Comparison of ENCODE assay signal across 18 cellular contexts in the genomic region with DNA sequence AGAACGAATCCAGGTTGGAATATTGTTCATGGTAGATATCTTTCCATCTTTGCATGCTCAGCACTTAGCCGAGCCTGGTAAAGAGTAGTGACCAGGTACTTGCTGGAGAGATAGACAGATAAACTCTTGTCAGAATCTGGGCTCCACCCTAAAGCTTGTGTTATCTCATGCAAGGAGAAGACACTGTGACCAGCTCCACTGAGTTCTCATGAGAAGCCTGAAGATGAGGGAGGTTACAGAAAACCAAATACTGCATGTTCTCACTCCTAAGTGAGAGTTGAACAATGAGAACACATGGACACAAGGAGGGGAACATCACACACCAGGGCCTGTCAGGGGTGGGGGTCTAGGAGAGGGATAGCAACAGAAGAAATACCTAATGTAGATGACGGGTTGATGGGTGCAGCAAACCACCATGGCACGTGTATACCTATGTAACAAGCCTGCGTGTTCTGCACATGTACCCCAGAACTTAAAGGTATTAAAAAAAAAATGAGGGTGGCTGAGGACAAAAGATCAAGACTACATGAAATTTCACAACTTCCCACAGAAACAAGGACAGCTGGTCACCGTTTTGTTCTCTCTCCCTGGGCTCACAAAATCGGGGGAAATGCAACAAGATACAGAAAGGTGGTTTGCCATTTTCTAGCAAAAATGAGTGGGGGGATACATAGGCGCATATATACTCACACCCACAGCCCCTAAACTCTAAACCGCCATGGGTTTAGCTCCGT. TPM values are rescaled to one million over a fixed set of nuclear protein-coding genes. Genes with fewer than 3 reads are reported as not detected.
DNase-seq lines count a peak whose midpoint lies in the region; ATAC-seq, FAIRE-seq and TF ChIP-seq lines count a peak whose summit lies in the region.
"Had no signal": no experiment of that assay in that cellular context is flagged by ENCODE, and none has a peak within 500 bp of the region (broad histone marks: within the 10 kb centered on the region; RNA-seq: fewer than 3 reads in every experiment).

No MANE protein-coding gene starts in this region.

- FAIRE-seq in HepG2 (lab: Jason Lieb, UNC): peak; percentile 28
- no peak for FAIRE-seq in small intestine (lab: Jason Lieb, UNC)

- no peak for TF ChIP-seq POLR2A in HepG2 (IDR thresholded peaks at IDR 0.05; ENCODE audit: insufficient read depth in 1 of 2, low read depth in 2 of 2, low read length in 2 of 2)

- H3K9me2 ChIP-seq in GM23248 (ENCODE audit: insufficient read depth): no peaks in the 10 kb centered on the region

- H3K4me1 ChIP-seq in GM23248 (ENCODE audit: insufficient read depth) (peaks cover 13% of the 10 kb centered on the region), HepG2 (ENCODE audit: insufficient read depth, low read length) (peaks cover 88% of the 10 kb centered on the region), small intestine (ENCODE audit: control insufficient read depth in 2 of 2, insufficient read depth in 1 of 2, low read depth in 1 of 2, low read length in 1 of 2) (peaks cover 0 to 14% of the 10 kb centered on the region in 2 donors)

- H4K20me1 ChIP-seq in GM23248 (ENCODE audit: insufficient read depth): no peaks in the 10 kb centered on the region; the same call in 1 of the 2 replicates
- no peaks in the 10 kb centered on the region for H4K20me1 ChIP-seq in HepG2 (ENCODE audit: insufficient read depth, low read length)

- H3K9me3 ChIP-seq in GM23248 (ENCODE audit: low read depth) (no peaks in the 10 kb centered on the region), HepG2 (ENCODE audit: low read length) (no peaks in the 10 kb centered on the region), small intestine (ENCODE audit: control insufficient read depth, low read depth) (no peaks in the 10 kb centered on the region)
- H3K9me3 ChIP-seq: esophagus squamous epithelium, tibial artery had no signal

- H3F3A ChIP-seq in GM23248 (ENCODE audit: insufficient read depth): no peaks in the 10 kb centered on the region

- in situ Hi-C loops in GM23248 (cut with MboI): no loop called here
- in situ Hi-C loops in HepG2 (cut with HindIII; ENCODE audit: extremely low pct_ligation_motif_present, low pct_unique_long_range_greater_than_20kb): loop anchor here (5.0 kb wide), 1 partner anchor 63 kb away; no protein-coding TSS in a partner anchor

- H3K27me3 Mint-ChIP-seq in activated naive CD8-positive, alpha-beta T cell treated with anti-CD3 and anti-CD28 coated beads, Interleukin-2, amount 50 U/mL, for 24 hours: peaks cover 8% of the 10 kb centered on the region

- H3K36me3 ChIP-seq in GM23248 (ENCODE audit: low read depth) (no peaks in the 10 kb centered on the region), HepG2 (replicated peaks in 1 of 2; ENCODE audit: control insufficient read depth in 1 of 2, insufficient read depth in 2 of 2, low read length in 2 of 2) (no peaks in the 10 kb centered on the region), small intestine (ENCODE audit: control insufficient read depth in 2 of 2, insufficient read depth in 2 of 2, low read length in 2 of 2) (no peaks in the 10 kb centered on the region)
- H3K36me3 ChIP-seq: esophagus squamous epithelium, tibial artery had no signal

- POLR2A ChIA-PET in HepG2 (lab: Yijun Ruan, JAX): interaction anchor here (1.0 to 2.6 kb wide), 5 partner anchors 8 to 63 kb away, joined by 4 to 12 read pairs (median 6); partner anchors contain the start of gene DLG5

- 79 to 82% methylated on average over 10 of the region's 10 CpGs for WGBS in GM23248 (ENCODE audit: low coverage in 1 of 2, low lambda C conversion rate in 2 of 2, missing lambda C conversion rate in 2 of 2), 2 experiments
- WGBS in HepG2 (ENCODE audit: low lambda C conversion rate): 37% methylated on average over 10 of the region's 10 CpGs
- WGBS in small intestine, 3 donors: 33 to 55% (median 41%) methylated on average over 10 of the region's 10 CpGs

- H3K27ac ChIP-seq in GM23248 (peak overlapping the region; percentile 24; the same call in 1 of the 2 replicates), VCaP (peak overlapping the region; percentile 7; the same call in 1 of the 2 replicates), HepG2 (ENCODE audit: extremely low read length, insufficient read depth, low read length) (peak overlapping the region; percentile 86), small intestine (ENCODE audit: low read depth in 1 of 2, low read length in 1 of 2) (peak overlapping the region; percentile 47 to 57)
- H3K27ac ChIP-seq: tibial artery had no signal

- H3K4me3 Mint-ChIP-seq in activated naive CD8-positive, alpha-beta T cell treated with anti-CD3 and anti-CD28 coated beads, Interleukin-2, amount 50 U/mL, for 24 hours: no peak overlapping the region
- H3K4me3 Mint-ChIP-seq: activated CD8-positive, alpha-beta T cell treated with anti-CD3 and anti-CD28 coated beads, Interleukin-2, amount 10 ng/mL, durations not matched to agents 7 days and 5 days; naive thymus-derived CD4-positive, alpha-beta T cell had no signal

- no peak for TF ChIP-seq RAD21 in HepG2 (CRISPR knock-in tag; IDR thresholded peaks at IDR 0.05)

- TF ChIP-seq EP300 in HepG2 (IDR thresholded peaks at IDR 0.05; ENCODE audit: low read depth in 2 of 2, low read length in 2 of 2): no peak
- TF ChIP-seq EP300 in HepG2 (CRISPR knock-in tag; IDR thresholded peaks at IDR 0.05; ENCODE audit: borderline replicate concordance): no peak

- H3K36me3 Mint-ChIP-seq in activated naive CD8-positive, alpha-beta T cell treated with anti-CD3 and anti-CD28 coated beads, Interleukin-2, amount 50 U/mL, for 24 hours (ENCODE audit: low read depth): no peaks in the 10 kb centered on the region
- H3K36me3 Mint-ChIP-seq: naive thymus-derived CD4-positive, alpha-beta T cell had no signal

- H3K9me3 Mint-ChIP-seq in activated naive CD8-positive, alpha-beta T cell treated with anti-CD3 and anti-CD28 coated beads, Interleukin-2, amount 50 U/mL, for 24 hours: no peaks in the 10 kb centered on the region
- H3K9me3 Mint-ChIP-seq: naive thymus-derived CD4-positive, alpha-beta T cell had no signal

- TSS peak; percentile 44 for BruUV-seq in HepG2 (replicated peaks; lab: Mats Ljungman, UMichigan)

- peak overlapping the region; percentile 13 for H3K4me2 ChIP-seq in GM23248 (ENCODE audit: unreplicated experiment)
- H3K4me2 ChIP-seq in HepG2 (ENCODE audit: low read depth, low read length): peak overlapping the region; percentile 79

- H3K27me3 ChIP-seq in GM23248 (replicated peaks; ENCODE audit: insufficient read depth) (no peaks in the 10 kb centered on the region), HepG2 (ENCODE audit: control insufficient read depth in 1 of 2, insufficient read depth in 2 of 2, low read length in 2 of 2) (no peaks in the 10 kb centered on the region), small intestine (ENCODE audit: control insufficient read depth in 2 of 2, insufficient read depth in 2 of 2, low read length in 2 of 2) (no peaks in the 10 kb centered on the region)
- H3K27me3 ChIP-seq: esophagus squamous epithelium, tibial artery had no signal

- H3K4me3 ChIP-seq in GM23248 (no peak overlapping the region), HepG2 (replicated peaks in 1 of 3; ENCODE audit: insufficient read depth in 1 of 3, low read depth in 2 of 3, low read length in 3 of 3) (peak overlapping the region in 1 of 3 experiments; percentile 50; a peak in 1 of 6 replicates), small intestine (ENCODE audit: low read depth in 1 of 2, low read length in 2 of 2) (no peak overlapping the region)
- H3K4me3 ChIP-seq: coronary artery, esophagus squamous epithelium, tibial artery had no signal

- CTCF ChIA-PET in HepG2 (lab: Yijun Ruan, JAX; ENCODE audit: low intra/inter-chr PET ratio, low total read pairs): no interaction called here

- DNase-seq in GM23248 (peak; percentile 32), HepG2 (ENCODE audit: low spot score) (no peak), small intestine (peak; percentile 30)
- no peak for DNase-seq in activated naive CD8-positive, alpha-beta T cell treated with anti-CD3 and anti-CD28 coated beads, Interleukin-2, amount 50 U/mL, for 24 hours
- DNase-seq: activated CD8-positive, alpha-beta T cell treated with anti-CD3 and anti-CD28 coated beads, Interleukin-2, amount 10 ng/mL, durations not matched to agents 7 days and 5 days; DMS79 treated with DMSO at 0.1 percent for 48 hours; esophagus squamous epithelium; kidney glomerular epithelial cell; naive thymus-derived CD4-positive, alpha-beta T cell; NCI-H1417; NCI-H226; stimulated activated CD4-positive, alpha-beta T cell treated with anti-CD3 and anti-CD28 coated beads, Interleukin-1b, Interleukin-23, amount 100 ng/mL, for 48 hours had no signal

- intact Hi-C loops in HepG2 (cut with micrococcal nuclease; ENCODE audit: unreplicated experiment): loop anchor here (1.0 to 5.0 kb wide), 4 partner anchors 60 to 120 kb away; partner anchors contain the start of gene POLR3A

- no peak for TF ChIP-seq CTCF in VCaP (conservative IDR thresholded peaks at IDR 0.05)
- no peak for TF ChIP-seq CTCF in HepG2 (CRISPR knock-in tag; IDR thresholded peaks at IDR 0.05)

- H3K27ac Mint-ChIP-seq in activated naive CD8-positive, alpha-beta T cell treated with anti-CD3 and anti-CD28 coated beads, Interleukin-2, amount 50 U/mL, for 24 hours: no peak overlapping the region
- H3K27ac Mint-ChIP-seq: activated CD8-positive, alpha-beta T cell treated with anti-CD3 and anti-CD28 coated beads, Interleukin-2, amount 10 ng/mL, durations not matched to agents 7 days and 5 days; naive thymus-derived CD4-positive, alpha-beta T cell had no signal

- H3K4me1 Mint-ChIP-seq in activated naive CD8-positive, alpha-beta T cell treated with anti-CD3 and anti-CD28 coated beads, Interleukin-2, amount 50 U/mL, for 24 hours: no peaks in the 10 kb centered on the region
- H3K4me1 Mint-ChIP-seq: naive thymus-derived CD4-positive, alpha-beta T cell had no signal

- H2AFZ ChIP-seq in GM23248 (no peak overlapping the region), HepG2 (ENCODE audit: low read length) (no peak overlapping the region)

- ATAC-seq in HepG2 (no peak), GM21515 (IDR thresholded peaks at IDR 0.05; ENCODE audit: unreplicated experiment) (no peak), HG03108 (IDR thresholded peaks at IDR 0.05; ENCODE audit: unreplicated experiment) (no peak), GM21360 (IDR thresholded peaks at IDR 0.05; ENCODE audit: unreplicated experiment) (no peak)
- ATAC-seq in activated naive CD8-positive, alpha-beta T cell treated with anti-CD3 and anti-CD28 coated beads, Interleukin-2, amount 50 U/mL, for 24 hours: no peak
- ATAC-seq: activated CD8-positive, alpha-beta T cell treated with anti-CD3 and anti-CD28 coated beads, Interleukin-2, amount 10 ng/mL, durations not matched to agents 7 days and 5 days; naive thymus-derived CD4-positive, alpha-beta T cell had no signal

- peaks cover 90% of the 10 kb centered on the region for H3K79me2 ChIP-seq in GM23248 (ENCODE audit: insufficient read depth)
- H3K79me2 ChIP-seq in HepG2 (ENCODE audit: insufficient read depth, low read length): peaks cover 62% of the 10 kb centered on the region

- peak overlapping the region; percentile 50 for H3K9ac ChIP-seq in GM23248
- peak overlapping the region; percentile 63 for H3K9ac ChIP-seq in HepG2 (ENCODE audit: insufficient read depth, low read depth, low read length)

RNA-seq across cellular contexts. Expression of gene DLG5, which starts 17.4 kb away (rescaled TPM):
- total RNA-seq in GM23248 (2014; rRNA removed; shearing (Covaris generic)): 27.4 and 27.9 TPM in 2 replicates
- polyA plus RNA-seq in GM23248 (2016; fragmentation: Nextera tagmentation; extraction: Ambion mirVana) (4.4 and 5.0 TPM in 2 replicates), HepG2 (2011; rRNA removed) (18.2 and 20.9 TPM in 2 replicates), small intestine (10 to 100 TPM in 1 of 3 donors, 1 to 10 TPM in 2; 7.8 to 13.9 (median 8.9) TPM)
- total RNA-seq in HepG2 (2016; rRNA removed; fragmentation: Illumina TruSeq; extraction: Trizol): 15.1 and 15.5 TPM in 2 replicates
- total RNA-seq in HepG2 (2016; cell fraction: cytosol; rRNA removed; fragmentation: Illumina TruSeq; extraction: Trizol; ENCODE audit: low read depth): 4.8 and 5.9 TPM in 2 replicates
- 13.9 and 15.8 TPM in 2 replicates for total RNA-seq in HepG2 (2016; cell fraction: insoluble cytoplasmic fraction; rRNA removed; fragmentation: Illumina TruSeq; extraction: Trizol)
- total RNA-seq in HepG2 (2016; cell fraction: membrane; rRNA removed; fragmentation: Illumina TruSeq; extraction: Trizol): 6.6 and 7.8 TPM in 2 replicates
- total RNA-seq in HepG2 (2016; cell fraction: nucleus; rRNA removed; fragmentation: Illumina TruSeq; extraction: Trizol): 18.8 and 22.2 TPM in 2 replicates
- 11.7 and 13.7 TPM in 2 replicates for polyA plus RNA-seq in HepG2 (2011; cell fraction: cytosol; rRNA removed)
- 164 and 167 TPM in 2 replicates for polyA plus RNA-seq in HepG2 (2011; cell fraction: nucleus; rRNA removed)
- polyA plus RNA-seq in HepG2 (2012): 15.1 and 34.9 TPM in 2 replicates
- polyA plus RNA-seq in HepG2 (2016; cell fraction: cytosol; fragmentation: Illumina TruSeq; extraction: Trizol; ENCODE audit: low read depth): 1.1 TPM in 2 replicates
- polyA plus RNA-seq in HepG2 (2016; cell fraction: insoluble cytoplasmic fraction; fragmentation: Illumina TruSeq; extraction: Trizol; ENCODE audit: low read depth): 16.9 and 19.7 TPM in 2 replicates
- polyA plus RNA-seq in HepG2 (2016; cell fraction: membrane; fragmentation: Illumina TruSeq; extraction: Trizol; ENCODE audit: low read depth): 3.0 and 4.2 TPM in 2 replicates
- polyA plus RNA-seq in HepG2 (2016; cell fraction: nucleus; fragmentation: Illumina TruSeq; extraction: Trizol; ENCODE audit: insufficient read depth, low read depth): 49.2 and 54.4 TPM in 2 replicates
- polyA minus RNA-seq in HepG2 (2011; rRNA and poly(A)+ RNA removed; ENCODE audit: low replicate concordance): 19.1 and 24.2 TPM in 2 replicates
- polyA minus RNA-seq in HepG2 (2011; cell fraction: cytosol; rRNA and poly(A)+ RNA removed): 12.4 and 14.9 TPM in 2 replicates
- 29.7 and 35.3 TPM in 2 replicates for polyA minus RNA-seq in HepG2 (2011; cell fraction: nucleus; rRNA and poly(A)+ RNA removed)
- polyA plus RNA-seq: naive thymus-derived CD4-positive, alpha-beta T cell had no signal

Comparison
In these comparisons a context has a peak if more than half of its experiments do, and no peak if none do; other contexts are left out.
1. DNase-seq: peak in GM23248 (single experiment) and small intestine (single experiment); none in HepG2 (single experiment) and activated naive CD8-positive, alpha-beta T cell treated with anti-CD3 and anti-CD28 coated beads, Interleukin-2, amount 50 U/mL, for 24 hours (single experiment).
2. H3K27ac ChIP-seq: peak in every context shown above with its lines; median percentile 86 in HepG2; 52 in small intestine; 24 in GM23248; 7 in VCaP.